Comparison of ENCODE assay signal across 28 cellular contexts in the genomic region with DNA sequence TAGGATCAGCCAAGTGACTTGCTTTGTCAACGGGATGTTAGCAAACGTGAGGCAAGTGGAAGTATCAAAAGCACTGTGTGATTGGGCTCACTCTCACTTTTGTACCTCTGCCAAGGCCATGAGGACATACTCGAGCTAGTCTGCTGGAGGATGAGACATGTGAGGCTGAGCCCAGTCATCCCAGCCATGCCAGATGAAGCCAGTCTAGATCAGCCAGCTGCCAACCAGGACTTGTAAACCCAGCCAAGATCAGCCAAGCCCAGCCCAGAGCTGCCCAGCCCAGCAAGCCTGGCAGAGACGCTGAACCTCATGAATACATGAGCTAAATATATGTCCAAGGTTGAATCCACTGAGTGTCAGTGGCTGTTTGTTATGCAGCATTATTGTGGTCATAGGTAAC.
"Had no signal": no experiment of that assay in that cellular context is flagged by ENCODE, and none has a peak within 500 bp of the region (broad histone marks: within the 10 kb centered on the region; RNA-seq: fewer than 3 reads in every experiment).

No MANE protein-coding gene starts in this region.

- H3K36me3 Mint-ChIP-seq: activated naive CD8-positive, alpha-beta T cell treated with anti-CD3 and anti-CD28 coated beads for 36 hours had no signal

- H3K4me3 ChIP-seq: breast epithelium, gastroesophageal sphincter, smooth muscle cell, transverse colon had no signal

- H3K4me3 Mint-ChIP-seq: activated B cell treated with CpG ODN at 0.5 μM for 24 hours; activated CD4-positive, alpha-beta T cell treated with anti-CD3 and anti-CD28 coated beads for 36 hours; activated naive CD8-positive, alpha-beta T cell treated with anti-CD3 and anti-CD28 coated beads for 36 hours; activated T-cell treated with anti-CD3 and anti-CD28 coated beads, Interleukin-2, amount 50 U/mL, for 24 hours; dendritic cell treated with granulocyte-macrophage colony-stimulating factor and Interleukin-4, amounts not matched to agents 40 ng/mL and 50 ng/mL, for 4 days; memory B cell; nephron progenitor cell; stimulated activated naive B cell treated with anti-CD40 and anti-IgM and Interleukin-4, amounts not matched to agents 10 μg/mL and 1 μg/mL and 100 μg/mL, for 72 hours; T-helper 17 cell had no signal

- H3K4me1 Mint-ChIP-seq: activated B cell treated with CpG ODN at 0.5 μM for 24 hours; activated CD4-positive, alpha-beta T cell treated with anti-CD3 and anti-CD28 coated beads for 36 hours; activated naive CD8-positive, alpha-beta T cell treated with anti-CD3 and anti-CD28 coated beads for 36 hours; memory B cell; stimulated activated naive B cell treated with anti-CD40 and anti-IgM and Interleukin-4, amounts not matched to agents 10 μg/mL and 1 μg/mL and 100 μg/mL, for 72 hours; T-helper 17 cell had no signal

- ATAC-seq: activated CD4-positive, alpha-beta T cell treated with anti-CD3 and anti-CD28 coated beads for 36 hours; gastroesophageal sphincter; left ventricle myocardium superior; sciatic nerve; stimulated activated naive B cell treated with anti-CD40 and anti-IgM and Interleukin-4, amounts not matched to agents 10 μg/mL and 1 μg/mL and 100 μg/mL, for 72 hours; T-helper 17 cell had no signal

- H3K9me3 Mint-ChIP-seq: activated B cell treated with CpG ODN at 0.5 μM for 24 hours had no signal

- DNase-seq: activated B cell treated with CpG ODN at 0.5 μM for 24 hours; activated CD4-positive, alpha-beta T cell treated with anti-CD3 and anti-CD28 coated beads for 36 hours; activated CD4-positive, alpha-beta T cell treated with anti-CD3 and anti-CD28 coated beads, Interleukin-2, amount 50 U/mL, for 4 hours; activated CD8-positive, alpha-beta memory T cell treated with anti-CD3 and anti-CD28 coated beads for 24 hours; activated CD8-positive, alpha-beta memory T cell treated with anti-CD3 and anti-CD28 coated beads, Interleukin-2, amount 50 U/mL, for 4 hours; activated naive CD4-positive, alpha-beta T cell treated with Interleukin-2 at 50 U/mL for 16 hours; activated naive CD8-positive, alpha-beta T cell treated with anti-CD3 and anti-CD28 coated beads for 36 hours; activated T-cell treated with anti-CD3 and anti-CD28 coated beads, Interleukin-2, amount 50 U/mL, for 24 hours; amniotic stem cell; effector CD4-positive, alpha-beta T cell; head of caudate nucleus; hypothalamus; left ventricle myocardium superior; nephron progenitor cell; stimulated activated CD4-positive, alpha-beta T cell treated with anti-CD3 and anti-CD28 coated beads, Interleukin-2, amount 100 ng/mL, for 48 hours; stimulated activated CD8-positive, alpha-beta memory T cell treated with anti-CD3 and anti-CD28 coated beads, Interleukin-4, amount 100 ng/mL, for 48 hours; stimulated activated naive B cell treated with anti-CD40 and anti-IgM and Interleukin-4, amounts not matched to agents 10 μg/mL and 1 μg/mL and 100 μg/mL, for 72 hours; SW 1271; T-helper 17 cell; transverse colon had no signal

- H3K4me1 ChIP-seq: breast epithelium, transverse colon had no signal

- H3K27me3 Mint-ChIP-seq: activated B cell treated with CpG ODN at 0.5 μM for 24 hours, T-helper 17 cell had no signal

- H3K27ac ChIP-seq: breast epithelium, gastroesophageal sphincter, transverse colon had no signal

- H3K27ac Mint-ChIP-seq: activated B cell treated with CpG ODN at 0.5 μM for 24 hours; activated CD4-positive, alpha-beta T cell treated with anti-CD3 and anti-CD28 coated beads for 36 hours; activated naive CD8-positive, alpha-beta T cell treated with anti-CD3 and anti-CD28 coated beads for 36 hours; activated T-cell treated with anti-CD3 and anti-CD28 coated beads, Interleukin-2, amount 50 U/mL, for 24 hours; activated T-helper 2 cell treated with anti-CD3 and anti-CD28 coated beads, Interferon-gamma antibody, Interleukin-2, Interleukin-4, amounts not matched to agents 10 μg/mL and 5 μg/mL and 100 μg/mL, durations not matched to agents 14 hours and 24 hours and 36 hours; dendritic cell treated with granulocyte-macrophage colony-stimulating factor and Interleukin-4, amounts not matched to agents 40 ng/mL and 50 ng/mL, for 4 days; memory B cell; nephron progenitor cell; stimulated activated naive B cell treated with anti-CD40 and anti-IgM and Interleukin-4, amounts not matched to agents 10 μg/mL and 1 μg/mL and 100 μg/mL, for 72 hours; T-helper 17 cell had no signal

- H3K4me2 ChIP-seq: smooth muscle cell had no signal

- FAIRE-seq: endometrium had no signal

- H3K27me3 ChIP-seq: breast epithelium, transverse colon had no signal

- H3K36me3 ChIP-seq: breast epithelium, gastroesophageal sphincter, transverse colon had no signal
